1 cellular context compared by ENCODE assay signal in the genomic region with DNA sequence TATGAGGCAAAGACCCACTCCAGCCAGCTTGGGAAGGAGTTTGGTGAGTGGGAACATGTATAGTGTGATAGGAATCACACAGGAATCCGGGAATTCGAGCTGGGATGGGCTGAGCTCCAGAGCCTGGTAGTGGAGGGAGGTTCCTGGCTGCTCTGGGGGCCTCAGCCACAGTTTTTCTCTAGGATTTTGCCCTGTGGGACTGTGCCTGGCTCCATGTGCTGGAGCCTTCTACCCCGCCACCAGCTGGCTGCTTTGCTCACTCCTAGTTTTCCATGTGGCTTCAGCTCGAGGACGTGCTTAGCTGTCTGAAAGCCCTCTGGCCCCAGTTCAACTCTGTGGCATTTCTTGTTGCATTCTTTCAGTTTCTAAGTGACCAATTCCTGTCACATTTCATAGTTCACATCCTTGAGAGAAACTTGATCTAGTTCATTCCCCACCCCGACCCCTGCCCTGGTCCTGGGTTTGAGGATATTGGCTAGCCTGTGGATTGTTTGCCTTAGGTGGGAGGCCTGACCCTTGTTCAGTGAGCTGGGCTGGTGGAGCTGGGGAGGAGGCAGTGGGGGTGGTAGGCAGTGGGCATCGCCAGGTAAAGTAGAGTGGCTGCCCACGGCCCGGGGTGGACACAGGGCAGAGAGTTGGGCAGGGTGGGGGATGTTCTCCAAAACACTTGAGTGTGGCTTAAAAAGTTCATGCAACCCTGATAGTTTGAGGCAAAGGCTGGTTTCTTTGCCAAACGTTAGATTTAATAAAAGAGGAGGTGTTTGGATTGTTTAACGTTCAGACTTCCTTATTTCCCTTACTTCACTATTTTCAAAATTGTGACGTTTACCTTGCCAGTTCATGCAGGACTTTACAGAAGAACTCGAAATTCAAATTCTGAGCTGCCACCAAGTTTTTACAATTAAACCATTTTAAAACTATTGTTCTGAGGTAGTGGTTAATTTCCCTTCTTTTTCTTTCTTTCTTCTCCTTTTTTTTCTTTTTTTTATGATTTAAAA.
TF ChIP-seq lines count a peak whose summit lies in the region.

No MANE protein-coding gene starts in this region.

TF ChIP-seq in GM12878, 131 proteins besides CTCF, POLR2A, EP300 and RAD21 (continued from another document):
- TF ChIP-seq, protein P1, sequence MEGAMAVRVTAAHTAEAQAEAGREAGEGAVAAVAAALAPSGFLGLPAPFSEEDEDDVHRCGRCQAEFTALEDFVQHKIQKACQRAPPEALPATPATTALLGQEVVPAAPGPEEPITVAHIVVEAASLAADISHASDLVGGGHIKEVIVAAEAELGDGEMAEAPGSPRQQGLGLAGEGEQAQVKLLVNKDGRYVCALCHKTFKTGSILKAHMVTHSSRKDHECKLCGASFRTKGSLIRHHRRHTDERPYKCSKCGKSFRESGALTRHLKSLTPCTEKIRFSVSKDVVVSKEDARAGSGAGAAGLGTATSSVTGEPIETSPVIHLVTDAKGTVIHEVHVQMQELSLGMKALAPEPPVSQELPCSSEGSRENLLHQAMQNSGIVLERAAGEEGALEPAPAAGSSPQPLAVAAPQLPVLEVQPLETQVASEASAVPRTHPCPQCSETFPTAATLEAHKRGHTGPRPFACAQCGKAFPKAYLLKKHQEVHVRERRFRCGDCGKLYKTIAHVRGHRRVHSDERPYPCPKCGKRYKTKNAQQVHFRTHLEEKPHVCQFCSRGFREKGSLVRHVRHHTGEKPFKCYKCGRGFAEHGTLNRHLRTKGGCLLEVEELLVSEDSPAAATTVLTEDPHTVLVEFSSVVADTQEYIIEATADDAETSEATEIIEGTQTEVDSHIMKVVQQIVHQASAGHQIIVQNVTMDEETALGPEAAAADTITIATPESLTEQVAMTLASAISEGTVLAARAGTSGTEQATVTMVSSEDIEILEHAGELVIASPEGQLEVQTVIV (IDR thresholded peaks at IDR 0.05; ENCODE audit: borderline replicate concordance, partially characterized antibody): no peak
- TF ChIP-seq CBX5 (IDR thresholded peaks at IDR 0.05; ENCODE audit: low read depth): no peak
